In genomic region chr4:2596153-2596552, GRCh38 we compare ENCODE assay signal across 21 cellular contexts. TPM values are rescaled to one million over a fixed set of nuclear protein-coding genes. Genes with fewer than 3 reads are reported as not detected.
DNase-seq lines count a peak whose midpoint lies in the region; TF ChIP-seq lines count a peak whose summit lies in the region.
"Had no signal": no experiment of that assay in that cellular context is flagged by ENCODE, and none has a peak within 500 bp of the region (broad histone marks: within the 10 kb centered on the region; RNA-seq: fewer than 3 reads in every experiment).

No MANE protein-coding gene starts in this region.

- no peak overlapping the region for H3K27ac ChIP-seq in HEK293 (ENCODE audit: extremely low read depth, low read depth, low read length)
- H3K27ac ChIP-seq in ovary = peak overlapping the region in 1 of 2 donors; percentile 28
- H3K27ac ChIP-seq: 22Rv1, lower lobe of right lung, pancreas, Peyer's patch had no signal

- H3K36me3 ChIP-seq in HEK293 (ENCODE audit: control insufficient read depth in 2 of 2, insufficient read depth in 1 of 2, low read length in 2 of 2) (peaks cover 0 to 28% of the 10 kb centered on the region in 2 experiments; a peak in 2 of 3 replicates), ovary (no peaks in the 10 kb centered on the region)
- H3K36me3 ChIP-seq: pancreas had no signal

- POLR2A ChIA-PET in HEK293 (lab: Yijun Ruan, JAX) = no interaction called here

- peaks cover 18% of the 10 kb centered on the region for H3K4me1 ChIP-seq in HEK293 (ENCODE audit: control insufficient read depth, insufficient read depth, low read length)
- H3K4me1 ChIP-seq in ovary (ENCODE audit: insufficient read depth) = peaks cover 26% of the 10 kb centered on the region

- H3K4me3 Mint-ChIP-seq in chondrocyte (ENCODE audit: unreplicated experiment) (no peak overlapping the region), nephron (no peak overlapping the region)

- 81 to 84% (median 84%) methylated on average over 11 of the region's 11 CpGs for WGBS in ovary, 3 donors

- H3K4me1 Mint-ChIP-seq in chondrocyte (ENCODE audit: low read depth) (peaks cover 62% of the 10 kb centered on the region), nephron (peaks cover 79% of the 10 kb centered on the region)

- H3K9me3 ChIP-seq in HEK293 (ENCODE audit: control insufficient read depth, insufficient read depth, low read depth, low read length) (no peaks in the 10 kb centered on the region), ovary (no peaks in the 10 kb centered on the region)
- H3K9me3 ChIP-seq: BE2C, heart right ventricle, lower lobe of right lung, pancreas, Peyer's patch, stomach had no signal

- intact Hi-C loops in ovary (cut with DNase I) = no loop called here

- no peak overlapping the region for H3K4me3 ChIP-seq in HEK293 (ENCODE audit: low read depth, low read length)
- no peak overlapping the region for H3K4me3 ChIP-seq in ovary
- H3K4me3 ChIP-seq: heart right ventricle, lower lobe of right lung, pancreas, Peyer's patch, stomach had no signal

- CTCF ChIA-PET in HEK293 (lab: Yijun Ruan, JAX) = no interaction called here

- peak in 2 of 3 experiments; percentile 7 to 73 for DNase-seq in NCI-H1417 (lab: John Stamatoyannopoulos, UW)
- no peak for DNase-seq in NCI-H1417 treated with DMSO at 0.1 percent for 48 hours (lab: John Stamatoyannopoulos, UW)
- DNase-seq in chondrocyte (ENCODE audit: low spot score) = no peak
- no peak for DNase-seq in activated gamma-delta T cell treated with Interleukin-2 at 50 U/mL for 16 hours
- no peak for DNase-seq in DMS 273 treated with DMSO at 0.1 percent for 48 hours (lab: John Stamatoyannopoulos, UW)
- no peak for DNase-seq in ovary
- DNase-seq: activated CD8-positive, alpha-beta memory T cell treated with anti-CD3 and anti-CD28 coated beads, Interleukin-2, amount 50 U/mL, for 4 hours; aorta; cerebellar nuclear complex; heart right ventricle; lower lobe of right lung; NCI-H146; NCI-H345; pancreas; stimulated activated CD4-positive, alpha-beta T cell treated with anti-CD3 and anti-CD28 coated beads, Interleukin-1b, Interleukin-23, amount 100 ng/mL, for 48 hours; stomach had no signal

- TF ChIP-seq POLR2A in ovary (IDR thresholded peaks at IDR 0.05) = no peak

- H3K27me3 Mint-ChIP-seq in chondrocyte (ENCODE audit: low read depth) (no peaks in the 10 kb centered on the region), nephron (ENCODE audit: low read depth) (no peaks in the 10 kb centered on the region)

- peaks cover 3% of the 10 kb centered on the region for H3K36me3 Mint-ChIP-seq in chondrocyte (ENCODE audit: low read depth)
- H3K36me3 Mint-ChIP-seq in nephron (ENCODE audit: low read depth) = peaks cover 28% of the 10 kb centered on the region

- H3K9me3 Mint-ChIP-seq in chondrocyte (ENCODE audit: low read depth) (no peaks in the 10 kb centered on the region), nephron (no peaks in the 10 kb centered on the region)

- no peaks in the 10 kb centered on the region for H3K27me3 ChIP-seq in ovary
- H3K27me3 ChIP-seq: BE2C, heart right ventricle, pancreas, Peyer's patch, stomach had no signal

- no peak for TF ChIP-seq CTCF in HEK293 (tag by site-specific recombination; IDR thresholded peaks at IDR 0.05)
- no peak for TF ChIP-seq CTCF in chondrocyte (IDR thresholded peaks at IDR 0.05)
- TF ChIP-seq CTCF in nephron (IDR thresholded peaks at IDR 0.05; ENCODE audit: unreplicated experiment in 3 of 3) = no peak
- no peak for TF ChIP-seq CTCF in ovary (IDR thresholded peaks at IDR 0.05)

- TF ChIP-seq EP300 in ovary (IDR thresholded peaks at IDR 0.05) = no peak

- H3K27ac Mint-ChIP-seq in chondrocyte (ENCODE audit: unreplicated experiment) (peak overlapping the region; percentile 8), nephron (peak overlapping the region; percentile 82 to 90 (median 82))

TF ChIP-seq in HEK293, 187 proteins besides CTCF, POLR2A, EP300 and RAD21:
- no peak for TF ChIP-seq ZSCAN23 (tag by site-specific recombination; IDR thresholded peaks at IDR 0.05)
- no peak for TF ChIP-seq ZNF76 (tag by site-specific recombination; IDR thresholded peaks at IDR 0.05; ENCODE audit: borderline replicate concordance, low read depth)
- TF ChIP-seq, protein P1, sequence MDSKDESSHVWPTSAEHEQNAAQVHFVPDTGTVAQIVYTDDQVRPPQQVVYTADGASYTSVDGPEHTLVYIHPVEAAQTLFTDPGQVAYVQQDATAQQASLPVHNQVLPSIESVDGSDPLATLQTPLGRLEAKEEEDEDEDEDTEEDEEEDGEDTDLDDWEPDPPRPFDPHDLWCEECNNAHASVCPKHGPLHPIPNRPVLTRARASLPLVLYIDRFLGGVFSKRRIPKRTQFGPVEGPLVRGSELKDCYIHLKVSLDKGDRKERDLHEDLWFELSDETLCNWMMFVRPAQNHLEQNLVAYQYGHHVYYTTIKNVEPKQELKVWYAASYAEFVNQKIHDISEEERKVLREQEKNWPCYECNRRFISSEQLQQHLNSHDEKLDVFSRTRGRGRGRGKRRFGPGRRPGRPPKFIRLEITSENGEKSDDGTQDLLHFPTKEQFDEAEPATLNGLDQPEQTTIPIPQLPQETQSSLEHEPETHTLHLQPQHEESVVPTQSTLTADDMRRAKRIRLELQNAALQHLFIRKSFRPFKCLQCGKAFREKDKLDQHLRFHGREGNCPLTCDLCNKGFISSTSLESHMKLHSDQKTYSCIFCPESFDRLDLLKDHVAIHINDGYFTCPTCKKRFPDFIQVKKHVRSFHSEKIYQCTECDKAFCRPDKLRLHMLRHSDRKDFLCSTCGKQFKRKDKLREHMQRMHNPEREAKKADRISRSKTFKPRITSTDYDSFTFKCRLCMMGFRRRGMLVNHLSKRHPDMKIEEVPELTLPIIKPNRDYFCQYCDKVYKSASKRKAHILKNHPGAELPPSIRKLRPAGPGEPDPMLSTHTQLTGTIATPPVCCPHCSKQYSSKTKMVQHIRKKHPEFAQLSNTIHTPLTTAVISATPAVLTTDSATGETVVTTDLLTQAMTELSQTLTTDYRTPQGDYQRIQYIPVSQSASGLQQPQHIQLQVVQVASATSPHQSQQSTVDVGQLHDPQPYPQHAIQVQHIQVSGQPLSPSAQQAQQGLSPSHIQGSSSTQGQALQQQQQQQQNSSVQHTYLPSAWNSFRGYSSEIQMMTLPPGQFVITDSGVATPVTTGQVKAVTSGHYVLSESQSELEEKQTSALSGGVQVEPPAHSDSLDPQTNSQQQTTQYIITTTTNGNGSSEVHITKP (tag by site-specific recombination; IDR thresholded peaks at IDR 0.05) = peak; percentile 36; the same call in 1 of the 2 replicates
- no peak for TF ChIP-seq ZIC2 (tag by site-specific recombination; IDR thresholded peaks at IDR 0.05)
- TF ChIP-seq ZNF335 (tag by site-specific recombination; conservative IDR thresholded peaks at IDR 0.05) = no peak
- 0 out of 2 replicates have a peak, but pooled peaks have one; percentile 14 for TF ChIP-seq HIC1 (tag by site-specific recombination; IDR thresholded peaks at IDR 0.05)
- 0 out of 2 replicates have a peak, but pooled peaks have one; percentile 31 for TF ChIP-seq KLF1 (tag by site-specific recombination; IDR thresholded peaks at IDR 0.05)
- TF ChIP-seq REST (tag by site-specific recombination; IDR thresholded peaks at IDR 0.05) = no peak
- no peak for TF ChIP-seq ZNF2 (tag by site-specific recombination; IDR thresholded peaks at IDR 0.05)

RNA-seq across cellular contexts. Expression of gene FAM193A, which starts 59.7 kb away (rescaled TPM):
- total RNA-seq in chondrocyte (24.9 to 28.1 TPM (median 26.7 TPM) in 3 replicates), ovary (10 to 100 TPM; 18.5 to 39.1 (median 29.4) TPM)
- 10 to 100 TPM; 16.0 to 18.9 TPM for polyA plus RNA-seq in ovary

Comparison
In these comparisons a context has a peak if more than half of its experiments do, and no peak if none do; other contexts are left out.
1. DNase-seq: peak in NCI-H1417 (2 of 3); none in NCI-H1417 treated with DMSO at 0.1 percent for 48 hours (single experiment), chondrocyte (single experiment), activated gamma-delta T cell treated with Interleukin-2 at 50 U/mL for 16 hours (single experiment), DMS 273 treated with DMSO at 0.1 percent for 48 hours (single experiment) and ovary (0 of 5).